In the genomic region with DNA sequence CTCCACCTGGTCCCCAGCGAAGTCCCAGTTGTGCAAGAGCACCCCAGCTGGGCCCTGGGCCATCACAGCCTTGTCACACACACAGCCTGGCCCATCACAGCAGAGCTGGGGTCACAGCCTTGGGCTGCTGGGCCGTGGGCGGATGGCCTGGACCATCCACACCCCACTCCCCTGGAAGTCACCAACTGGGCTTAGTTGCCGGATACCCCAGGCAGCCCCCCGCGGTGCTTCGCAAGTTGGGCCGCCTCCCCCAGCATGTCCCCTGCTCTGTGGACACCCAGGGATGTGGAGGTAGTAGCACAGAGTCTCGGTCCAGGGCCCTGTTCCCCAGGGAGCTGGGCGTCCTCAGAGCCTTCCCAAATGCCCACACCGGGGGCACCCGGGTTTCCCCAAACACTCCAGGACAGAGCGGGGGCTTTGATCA, we compare ENCODE assay signal across 23 cellular contexts. TPM values are rescaled to one million over a fixed set of nuclear protein-coding genes. Genes with fewer than 3 reads are reported as not detected.
"Had no signal": no experiment of that assay in that cellular context is flagged by ENCODE, and none has a peak within 500 bp of the region (broad histone marks: within the 10 kb centered on the region; RNA-seq: fewer than 3 reads in every experiment).

No MANE protein-coding gene starts in this region.

- H3K9me3 ChIP-seq: left lung, lower lobe of right lung, spleen, testis, transverse colon had no signal

- H3K4me3 ChIP-seq: left lung, lower lobe of right lung, spleen, testis, transverse colon had no signal

- H3K27me3 ChIP-seq: left lung, spleen, testis, transverse colon had no signal

- DNase-seq: activated CD4-positive, alpha-beta memory T cell treated with anti-CD3 and anti-CD28 coated beads, Interleukin-2, amount 10 ng/mL, durations not matched to agents 7 days and 5 days; activated CD4-positive, alpha-beta T cell treated with anti-CD3 and anti-CD28 coated beads for 1 hour; activated CD4-positive, alpha-beta T cell treated with anti-CD3 and anti-CD28 coated beads, Interleukin-2, amount 10 ng/mL, durations not matched to agents 7 days and 5 days; activated CD8-positive, alpha-beta memory T cell treated with anti-CD3 and anti-CD28 coated beads, Interleukin-2, amount 50 U/mL, for 48 hours; activated gamma-delta T cell treated with Interleukin-2 at 50 U/mL for 16 hours; activated naive CD4-positive, alpha-beta T cell treated with anti-CD3 and anti-CD28 coated beads, Interleukin-2, amount 50 U/mL, for 16 hours; activated naive CD8-positive, alpha-beta T cell treated with anti-CD3 and anti-CD28 coated beads, Interleukin-2, amount 50 U/mL, for 24 hours; activated T-cell treated with anti-CD3 and anti-CD28 coated beads, Interleukin-2, amount 50 U/mL, for 24 hours; amygdala; central memory CD4-positive, alpha-beta T cell; endodermal cell; foreskin fibroblast; head of caudate nucleus; hypothalamus; lower lobe of right lung; mesenchymal stem cell; naive thymus-derived CD8-positive, alpha-beta T cell; spleen; stimulated activated naive CD8-positive, alpha-beta T cell treated with anti-CD3 and anti-CD28 coated beads, Interleukin-15, Interleukin-2, amounts not matched to agents 100 U/mL and 50 U/mL, for 24 hours; T1000; testis; transverse colon had no signal

- H3K27ac ChIP-seq: left lung, lower lobe of right lung, spleen, testis, transverse colon had no signal

- H3K4me1 ChIP-seq: testis had no signal

- H3K36me3 ChIP-seq: transverse colon had no signal

RNA-seq across cellular contexts. Expression of gene ZNF556, which starts 51.9 kb away (rescaled TPM):
- total RNA-seq: activated CD4-positive, alpha-beta memory T cell treated with anti-CD3 and anti-CD28 coated beads, Interleukin-2, amount 10 ng/mL, durations not matched to agents 7 days and 5 days; activated CD4-positive, alpha-beta T cell treated with anti-CD3 and anti-CD28 coated beads, Interleukin-2, amount 10 ng/mL, durations not matched to agents 7 days and 5 days; endodermal cell; left lung; lower lobe of right lung; naive thymus-derived CD8-positive, alpha-beta T cell; transverse colon had no signal
